Comparison of ENCODE assay signal across 19 cellular contexts in the genomic region with DNA sequence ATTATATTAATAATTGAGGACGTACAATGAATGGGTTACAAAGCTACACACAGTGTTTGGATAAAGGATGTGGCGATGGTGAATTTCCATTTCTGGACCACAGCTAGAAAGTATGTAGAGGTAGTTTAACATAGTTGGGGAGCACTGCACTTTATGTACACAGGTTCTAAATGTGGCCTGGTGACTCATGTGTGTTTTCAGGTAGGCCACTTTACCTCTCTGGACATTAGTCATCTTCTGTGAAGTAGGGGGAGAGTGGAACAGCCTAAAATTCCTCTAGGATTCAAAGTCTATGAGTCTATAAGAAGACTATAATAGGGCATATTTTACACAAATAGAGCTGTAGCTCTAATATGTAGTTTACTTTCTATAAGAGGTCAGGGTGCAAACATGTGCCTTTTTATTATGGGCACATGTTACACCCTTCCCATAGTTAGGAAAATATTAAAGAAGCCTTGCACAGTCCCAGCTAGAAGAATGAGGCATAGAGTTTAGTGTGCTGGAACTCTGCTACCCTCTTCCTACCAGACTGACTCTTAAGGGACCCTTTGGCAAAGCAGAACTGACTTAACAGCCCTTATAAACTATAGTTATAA.
"Had no signal": no experiment of that assay in that cellular context is flagged by ENCODE, and none has a peak within 500 bp of the region (broad histone marks: within the 10 kb centered on the region; RNA-seq: fewer than 3 reads in every experiment).

No MANE protein-coding gene starts in this region.

- H3K4me1 Mint-ChIP-seq: activated naive CD8-positive, alpha-beta T cell treated with anti-CD3 and anti-CD28 coated beads for 36 hours; natural killer cell; T-helper 17 cell had no signal

- H3K4me3 ChIP-seq: coronary artery, esophagus squamous epithelium, gastroesophageal sphincter, heart left ventricle, thoracic aorta had no signal

- ATAC-seq: gastroesophageal sphincter, heart left ventricle, left colon, natural killer cell, T-helper 17 cell had no signal

- H3K4me3 Mint-ChIP-seq: activated CD4-positive, alpha-beta memory T cell treated with anti-CD3 and anti-CD28 coated beads for 36 hours; activated naive CD8-positive, alpha-beta T cell treated with anti-CD3 and anti-CD28 coated beads for 36 hours; mesothelial cell of epicardium; natural killer cell; T-helper 17 cell; type B pancreatic cell had no signal

- H3K27ac Mint-ChIP-seq: activated CD4-positive, alpha-beta memory T cell treated with anti-CD3 and anti-CD28 coated beads for 36 hours; activated naive CD8-positive, alpha-beta T cell treated with anti-CD3 and anti-CD28 coated beads for 36 hours; mesothelial cell of epicardium; natural killer cell; T-helper 17 cell; type B pancreatic cell had no signal

- H3K4me1 ChIP-seq: esophagus squamous epithelium, gastroesophageal sphincter, heart left ventricle had no signal

- DNase-seq: activated CD4-positive, alpha-beta memory T cell treated with anti-CD3 and anti-CD28 coated beads for 36 hours; activated CD4-positive, alpha-beta T cell treated with anti-CD3 and anti-CD28 coated beads for 48 hours; activated naive CD4-positive, alpha-beta T cell treated with Interleukin-2 at 50 U/mL for 16 hours; activated naive CD8-positive, alpha-beta T cell treated with anti-CD3 and anti-CD28 coated beads for 36 hours; activated T-cell treated with anti-CD3 and anti-CD28 coated beads, Interleukin-2, amount 50 U/mL, for 48 hours; cerebellar nuclear complex; esophagus squamous epithelium; heart left ventricle; left colon; natural killer cell; retina; stimulated activated CD4-positive, alpha-beta T cell treated with anti-CD3 and anti-CD28 coated beads, Interleukin-4, amount 100 ng/mL, for 1 hour; stimulated activated naive CD4-positive, alpha-beta T cell; T-helper 17 cell had no signal

- H3K36me3 Mint-ChIP-seq: activated CD4-positive, alpha-beta memory T cell treated with anti-CD3 and anti-CD28 coated beads for 36 hours; activated naive CD8-positive, alpha-beta T cell treated with anti-CD3 and anti-CD28 coated beads for 36 hours; mesothelial cell of epicardium; natural killer cell; type B pancreatic cell had no signal

- H3K27ac ChIP-seq: esophagus squamous epithelium, gastroesophageal sphincter, heart left ventricle, thoracic aorta had no signal

- H3K27me3 ChIP-seq: esophagus squamous epithelium, gastroesophageal sphincter, heart left ventricle had no signal

- H3K27me3 Mint-ChIP-seq: activated CD4-positive, alpha-beta memory T cell treated with anti-CD3 and anti-CD28 coated beads for 36 hours; activated naive CD8-positive, alpha-beta T cell treated with anti-CD3 and anti-CD28 coated beads for 36 hours had no signal

- H3K36me3 ChIP-seq: esophagus squamous epithelium, gastroesophageal sphincter, heart left ventricle, thoracic aorta had no signal

- H3K9me3 ChIP-seq: esophagus squamous epithelium, gastroesophageal sphincter, heart left ventricle, thoracic aorta had no signal

- H3K9me3 Mint-ChIP-seq: activated CD4-positive, alpha-beta memory T cell treated with anti-CD3 and anti-CD28 coated beads for 36 hours; activated naive CD8-positive, alpha-beta T cell treated with anti-CD3 and anti-CD28 coated beads for 36 hours; mesothelial cell of epicardium; natural killer cell; type B pancreatic cell had no signal
